ENCODE assay signal across 14 cellular contexts in the genomic region with DNA sequence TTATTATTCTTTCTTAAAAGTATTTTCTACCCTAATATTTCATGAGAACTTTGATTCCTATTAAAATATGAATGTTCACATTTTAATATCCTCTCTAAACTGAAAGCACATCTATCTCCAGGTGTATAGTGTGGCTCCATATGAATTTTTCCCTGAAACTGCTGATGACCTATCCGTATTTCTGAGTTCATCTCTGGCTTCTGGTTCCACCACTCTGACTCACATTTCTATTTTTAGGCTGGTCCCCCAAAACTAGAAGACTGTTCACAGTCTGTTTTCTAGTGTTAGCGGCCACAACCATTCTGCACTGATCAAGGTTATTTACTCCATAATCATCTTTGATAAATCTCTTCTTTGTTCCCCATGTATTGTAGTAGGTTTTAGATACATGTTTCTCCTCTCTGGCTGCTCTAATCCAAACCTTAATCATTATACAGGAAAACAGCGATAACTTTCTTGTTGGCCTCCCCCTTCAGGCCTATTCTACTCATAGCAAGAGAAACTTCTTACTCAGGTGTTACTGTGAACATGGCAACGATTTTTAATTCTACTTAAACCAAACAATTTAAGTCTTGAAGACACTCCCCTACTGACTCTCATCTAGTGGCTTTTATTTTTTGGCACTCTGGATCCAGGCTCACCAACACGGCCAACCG. TPM values are rescaled to one million over a fixed set of nuclear protein-coding genes. Genes with fewer than 3 reads are reported as not detected.
DNase-seq lines count a peak whose midpoint lies in the region; ATAC-seq, FAIRE-seq and TF ChIP-seq lines count a peak whose summit lies in the region.
"Had no signal": no experiment of that assay in that cellular context is flagged by ENCODE, and none has a peak within 500 bp of the region (broad histone marks: within the 10 kb centered on the region; RNA-seq: fewer than 3 reads in every experiment).

No MANE protein-coding gene starts in this region.

- TF ChIP-seq CTCF in GM12878 (IDR thresholded peaks at IDR 0.05 in 2 of 3, conservative IDR thresholded peaks at IDR 0.05 in 1 of 3; ENCODE audit: control insufficient read depth in 2 of 3, extremely low read depth in 1 of 3, insufficient read depth in 1 of 3, low read depth in 3 of 3, low read length in 3 of 3) (peak; percentile 17 to 18 (median 17); a peak in 2 of 6 replicates), retinal pigment epithelial cell (conservative IDR thresholded peaks at IDR 0.05; ENCODE audit: low read depth, low read length) (peak; percentile 67)

- peak; percentile 33 for DNase-seq in activated CD8-positive, alpha-beta memory T cell treated with anti-CD3 and anti-CD28 coated beads, Interleukin-2, amount 10 ng/mL, durations not matched to agents 7 days and 5 days
- DNase-seq in activated CD8-positive, alpha-beta memory T cell treated with anti-CD3 and anti-CD28 coated beads for 24 hours = no peak
- DNase-seq in GM12878 (ENCODE audit: low read depth, low spot score) (no peak), retinal pigment epithelial cell (ENCODE audit: low read depth) (no peak), COLO668 (lab: John Stamatoyannopoulos, UW; ENCODE audit: unreplicated experiment) (no peak), SW 1271 (lab: John Stamatoyannopoulos, UW) (no peak), frontal cortex (ENCODE audit: low spot score in 2 of 2) (no peak)
- DNase-seq: activated CD4-positive, alpha-beta T cell treated with anti-CD3 and anti-CD28 coated beads, Interleukin-2, amount 50 U/mL, for 48 hours; kidney; NCI-H524; stimulated activated CD4-positive, alpha-beta T cell treated with anti-CD3 and anti-CD28 coated beads, Interleukin-12 subunit alpha, Interleukin-12 subunit beta, amount 100 ng/mL, for 4 hours had no signal

- no peak overlapping the region for H2AFZ ChIP-seq in GM12878 (ENCODE audit: control insufficient read depth, low read depth, low read length)

- TF ChIP-seq POLR2A in GM12878 (IDR thresholded peaks at IDR 0.05; ENCODE audit: low read depth, low read length) = no peak

- 32% methylated on average over 6 of the region's 6 CpGs for WGBS in GM12878 (ENCODE audit: insufficient coverage, insufficient replicate concordance, low lambda C conversion rate, missing lambda C conversion rate)

- peaks cover 29% of the 10 kb centered on the region for H3K4me1 Mint-ChIP-seq in activated CD8-positive, alpha-beta memory T cell treated with anti-CD3 and anti-CD28 coated beads, Interleukin-2, amount 10 ng/mL, durations not matched to agents 7 days and 5 days
- peaks cover 19 to 33% (median 29%) of the 10 kb centered on the region in 3 donors for H3K4me1 Mint-ChIP-seq in IgD-negative memory B cell
- H3K4me1 Mint-ChIP-seq: brain had no signal

- in situ Hi-C loops in GM12878 (cut with MboI) = no loop called here

- no TSS peak for BruUV-seq in GM12878 (replicated peaks; lab: Mats Ljungman, UMichigan)

- SMC1A ChIA-PET in GM12878 (lab: Charles Lee; ENCODE audit: uncharacterized antibody, unreplicated experiment) = interaction anchor here (1.3 kb wide), 1 partner anchor 49 kb away, joined by 5 read pairs; no protein-coding TSS in a partner anchor

- TF ChIP-seq RAD21 in GM12878 (IDR thresholded peaks at IDR 0.05; ENCODE audit: insufficient read depth, low read depth, low read length) = no peak

- peaks cover 10% of the 10 kb centered on the region for H3K9me3 ChIP-seq in GM12878 (replicated peaks; ENCODE audit: control insufficient read depth, insufficient read depth, low read length)
- H3K9me3 ChIP-seq: HAP-1 had no signal

- no peak for FAIRE-seq in GM12878 (lab: Jason Lieb, UNC)
- no peak for FAIRE-seq in frontal cortex (lab: Jason Lieb, UNC)
- FAIRE-seq: kidney had no signal

- no peak overlapping the region for H3K4me3 Mint-ChIP-seq in activated CD8-positive, alpha-beta memory T cell treated with anti-CD3 and anti-CD28 coated beads, Interleukin-2, amount 10 ng/mL, durations not matched to agents 7 days and 5 days
- peak overlapping the region in 1 of 4 donors; percentile 4 for H3K4me3 Mint-ChIP-seq in IgD-negative memory B cell
- H3K4me3 Mint-ChIP-seq: brain had no signal

- no peaks in the 10 kb centered on the region for H4K20me1 ChIP-seq in GM12878 (ENCODE audit: control insufficient read depth, insufficient read depth)

- intact Hi-C loops in GM12878 (cut with micrococcal nuclease; ENCODE audit: unreplicated experiment) = no loop called here

- CTCF ChIA-PET in activated CD8-positive, alpha-beta memory T cell treated with anti-CD3 and anti-CD28 coated beads, Interleukin-2, amount 10 ng/mL, durations not matched to agents 7 days and 5 days (lab: Charles Lee) = interaction anchor here (1.9 kb wide), 1 partner anchor 49 kb away, joined by 6 read pairs; no protein-coding TSS in a partner anchor
- CTCF ChIA-PET in GM12878 (lab: Yijun Ruan, JAX) = interaction anchor here (1.3 kb wide), 1 partner anchor 470 kb away, joined by 3 read pairs; no protein-coding TSS in a partner anchor

- H3K4me3 ChIP-seq in GM12878 (no peak overlapping the region), retinal pigment epithelial cell (ENCODE audit: low read length) (no peak overlapping the region)
- H3K4me3 ChIP-seq: HAP-1 had no signal

- POLR2A ChIA-PET in GM12878 (lab: Charles Lee) = interaction anchor here (1.0 kb wide), 1 partner anchor 11 kb away, joined by 3 read pairs; no protein-coding TSS in a partner anchor

- RAD21 ChIA-PET in GM12878 (lab: Charles Lee; ENCODE audit: unreplicated experiment) = no interaction called here

- peaks cover 4% of the 10 kb centered on the region for H3K9me3 Mint-ChIP-seq in activated CD8-positive, alpha-beta memory T cell treated with anti-CD3 and anti-CD28 coated beads, Interleukin-2, amount 10 ng/mL, durations not matched to agents 7 days and 5 days (ENCODE audit: low read depth)
- H3K9me3 Mint-ChIP-seq in IgD-negative memory B cell = peaks cover 4 to 10% (median 8%) of the 10 kb centered on the region in 3 donors

- no peaks in the 10 kb centered on the region for H3K27me3 Mint-ChIP-seq in activated CD8-positive, alpha-beta memory T cell treated with anti-CD3 and anti-CD28 coated beads, Interleukin-2, amount 10 ng/mL, durations not matched to agents 7 days and 5 days
- H3K27me3 Mint-ChIP-seq in IgD-negative memory B cell = no peaks in the 10 kb centered on the region

- peak overlapping the region; percentile 63 for H3K27ac Mint-ChIP-seq in activated CD8-positive, alpha-beta memory T cell treated with anti-CD3 and anti-CD28 coated beads, Interleukin-2, amount 10 ng/mL, durations not matched to agents 7 days and 5 days
- peak overlapping the region in 2 of 3 donors; percentile 34 to 72 for H3K27ac Mint-ChIP-seq in IgD-negative memory B cell

- peaks cover 27% of the 10 kb centered on the region for H3K79me2 ChIP-seq in GM12878 (ENCODE audit: control insufficient read depth, insufficient read depth, low read length)

- TF ChIP-seq EP300 in GM12878 (IDR thresholded peaks at IDR 0.05; ENCODE audit: borderline replicate concordance in 1 of 2, control insufficient read depth in 1 of 2, low read depth in 2 of 2, low read length in 2 of 2) = no peak

- no peaks in the 10 kb centered on the region for H3K27me3 ChIP-seq in GM12878 (replicated peaks in 1 of 2; ENCODE audit: control insufficient read depth in 2 of 2, insufficient read depth in 2 of 2, low read length in 1 of 2)

- H3K9ac ChIP-seq in GM12878 (ENCODE audit: control insufficient read depth, insufficient read depth, low read length) = no peak overlapping the region

- peaks cover 74% of the 10 kb centered on the region for H3K36me3 Mint-ChIP-seq in activated CD8-positive, alpha-beta memory T cell treated with anti-CD3 and anti-CD28 coated beads, Interleukin-2, amount 10 ng/mL, durations not matched to agents 7 days and 5 days
- H3K36me3 Mint-ChIP-seq in IgD-negative memory B cell = peaks cover 27% of the 10 kb centered on the region

- no peak overlapping the region for H3K4me2 ChIP-seq in GM12878 (ENCODE audit: control insufficient read depth, insufficient read depth)

- peaks cover 22% of the 10 kb centered on the region for H3K4me1 ChIP-seq in GM12878 (ENCODE audit: control insufficient read depth, insufficient read depth, low read length)

- H3K36me3 ChIP-seq in GM12878 (ENCODE audit: control insufficient read depth in 2 of 2, insufficient read depth in 2 of 2, low read length in 1 of 2) = peaks cover 8 to 58% of the 10 kb centered on the region in 2 experiments

- peak; percentile 57 for ATAC-seq in activated CD8-positive, alpha-beta memory T cell treated with anti-CD3 and anti-CD28 coated beads, Interleukin-2, amount 10 ng/mL, durations not matched to agents 7 days and 5 days
- peak; percentile 77 for ATAC-seq in GM12878

- no peak overlapping the region; the same call in 1 of the 2 replicates for H3K27ac ChIP-seq in GM12878 (ENCODE audit: control insufficient read depth, insufficient read depth)

TF ChIP-seq in GM12878, 131 proteins besides CTCF, POLR2A, EP300 and RAD21 (continues in another document):
- no peak for TF ChIP-seq ETV6 (conservative IDR thresholded peaks at IDR 0.05 in 1 of 2, IDR thresholded peaks at IDR 0.05 in 1 of 2; ENCODE audit: borderline replicate concordance in 1 of 2, low read depth in 1 of 2)
- peak; percentile 79 for TF ChIP-seq JUNB (IDR thresholded peaks at IDR 0.05)
- TF ChIP-seq CREM (IDR thresholded peaks at IDR 0.05; ENCODE audit: low read depth) = 0 out of 2 replicates have a peak, but pooled peaks have one; percentile 15
- no peak for TF ChIP-seq RFX5 (IDR thresholded peaks at IDR 0.05; ENCODE audit: low read depth, low read length)
- TF ChIP-seq MEF2A (IDR thresholded peaks at IDR 0.05; ENCODE audit: insufficient read depth, low read depth, low read length) = 0 out of 2 replicates have a peak, but pooled peaks have one; percentile 50

RNA-seq across cellular contexts. Expression of a gene that starts 12.8 kb away (rescaled TPM):
- 10 to 100 TPM; 67.8 to 76.5 TPM for total RNA-seq in activated CD8-positive, alpha-beta memory T cell treated with anti-CD3 and anti-CD28 coated beads, Interleukin-2, amount 10 ng/mL, durations not matched to agents 7 days and 5 days
- polyA plus RNA-seq in IgD-negative memory B cell (94.9 TPM), GM12878 (2011; rRNA removed) (146 and 165 TPM in 2 replicates), GM12878 (2014; fragmentation: Illumina TruSeq; extraction: Trizol) (66.6 and 66.7 TPM in 2 replicates), GM12878 (2014; fragmentation: Nextera tagmentation; extraction: Ambion mirVana) (10 to 100 TPM; 13.8 to 18.1 TPM), GM12878 (2014; rRNA removed) (65.5 and 78.8 TPM in 2 replicates), GM12878 (2016; fragmentation: Nextera tagmentation; extraction: Ambion mirVana) (10 to 100 TPM; 51.5 to 53.1 TPM)
- total RNA-seq in GM12878 (2013; cell fraction: nucleolus; rRNA removed) = 374 and 402 TPM in 2 replicates
- total RNA-seq in GM12878 (2014; rRNA removed) (66.0 and 78.9 TPM in 2 replicates), GM12878 (2014; rRNA removed; fragmentation: Illumina TruSeq; extraction: Trizol) (56.2 and 60.2 TPM in 2 replicates), GM12878 (2021) (50.3 and 53.2 TPM in 2 replicates), frontal cortex (35.5 TPM)
- 42.9 TPM for polyA plus RNA-seq in GM12878 (2011; ENCODE audit: low read depth)
- polyA plus RNA-seq in GM12878 (2011; cell fraction: cytosol; rRNA removed) = 74.2 and 83.1 TPM in 2 replicates
- polyA plus RNA-seq in GM12878 (2011; cell fraction: nucleus; rRNA removed) = 171 and 176 TPM in 2 replicates
- polyA plus RNA-seq in GM12878 (2012) = 47.5 and 54.3 TPM in 2 replicates
- 76.5 and 81.0 TPM in 2 replicates for polyA minus RNA-seq in GM12878 (2011; rRNA and poly(A)+ RNA removed)
- 24.2 and 31.1 TPM in 2 replicates for polyA minus RNA-seq in GM12878 (2011; cell fraction: cytosol; rRNA and poly(A)+ RNA removed)
- 80.6 and 96.3 TPM in 2 replicates for polyA minus RNA-seq in GM12878 (2011; cell fraction: nucleus; rRNA and poly(A)+ RNA removed)
